In genomic region chr14:54481695-54482094, GRCh38 we compare ENCODE assay signal across 20 cellular contexts. TPM values are rescaled to one million over a fixed set of nuclear protein-coding genes. Genes with fewer than 3 reads are reported as not detected.
A peak's percentile ranks its signal among the peaks of the same experiment; 100 is the strongest.
DNase-seq lines count a peak whose midpoint lies in the region; ATAC-seq and TF ChIP-seq lines count a peak whose summit lies in the region.
"Had no signal": no experiment of that assay in that cellular context is flagged by ENCODE, and none has a peak within 500 bp of the region (broad histone marks: within the 10 kb centered on the region; RNA-seq: fewer than 3 reads in every experiment).

No MANE protein-coding gene starts in this region.

- H2AFZ ChIP-seq in GM23248 (no peak overlapping the region), Loucy (ENCODE audit: low read length) (no peak overlapping the region), osteoblast (ENCODE audit: low read length) (no peak overlapping the region), GM23338 (no peak overlapping the region)

- peaks cover 53% of the 10 kb centered on the region for H3K36me3 ChIP-seq in GM23248 (ENCODE audit: low read depth)
- peaks cover 40% of the 10 kb centered on the region; the same call in 1 of the 2 replicates for H3K36me3 ChIP-seq in Loucy (ENCODE audit: insufficient read depth, low read length)
- H3K36me3 ChIP-seq in osteoblast (ENCODE audit: insufficient read depth, low read length): peaks cover 33% of the 10 kb centered on the region
- H3K36me3 ChIP-seq in GM23338 (ENCODE audit: insufficient read depth): peaks cover 13% of the 10 kb centered on the region
- H3K36me3 ChIP-seq in lower lobe of right lung: peaks cover 33% of the 10 kb centered on the region

- TF ChIP-seq CTCF in Loucy (conservative IDR thresholded peaks at IDR 0.05; ENCODE audit: low read length): no peak
- TF ChIP-seq CTCF in epithelial cell of esophagus (IDR thresholded peaks at IDR 0.05; ENCODE audit: insufficient read depth, low read depth, low read length, missing control alignments): no peak
- no peak for TF ChIP-seq CTCF in osteoblast (IDR thresholded peaks at IDR 0.05; ENCODE audit: extremely low read depth, low read depth, low read length)
- no peak for TF ChIP-seq CTCF in dorsolateral prefrontal cortex (IDR thresholded peaks at IDR 0.05 in 54 of 56, conservative IDR thresholded peaks at IDR 0.05 in 2 of 56; ENCODE audit: low read depth in 1 of 56, partially characterized antibody in 56 of 56)
- TF ChIP-seq CTCF in GM23338 (conservative IDR thresholded peaks at IDR 0.05; ENCODE audit: low read depth in 2 of 2): no peak
- no peak for TF ChIP-seq CTCF in lower lobe of right lung (IDR thresholded peaks at IDR 0.05)

- intact Hi-C loops in dorsolateral prefrontal cortex (cut with DNase I) (no loop called here), lower lobe of right lung (cut with DNase I) (no loop called here)

- H3K9me3 ChIP-seq in GM23248 (ENCODE audit: low read depth) (no peaks in the 10 kb centered on the region), Loucy (ENCODE audit: insufficient read depth, low read depth, low read length) (no peaks in the 10 kb centered on the region), osteoblast (ENCODE audit: low read depth, low read length) (no peaks in the 10 kb centered on the region), lower lobe of right lung (no peaks in the 10 kb centered on the region)
- H3K9me3 ChIP-seq: SJCRH30 had no signal

- H3K4me2 ChIP-seq in GM23248 (ENCODE audit: unreplicated experiment): peak overlapping the region; percentile 2
- peak overlapping the region; percentile 93 for H3K4me2 ChIP-seq in Loucy (ENCODE audit: low read depth, low read length, poor library complexity, severe bottlenecking)
- H3K4me2 ChIP-seq in osteoblast (ENCODE audit: insufficient read depth, low read length): no peak overlapping the region
- H3K4me2 ChIP-seq in GM23338: no peak overlapping the region

- WGBS in GM23248 (ENCODE audit: low coverage in 1 of 2, low lambda C conversion rate in 2 of 2, missing lambda C conversion rate in 2 of 2), 2 experiments: 96 to 98% methylated on average over 2 of the region's 2 CpGs

- H3K4me3 ChIP-seq in GM23248 (no peak overlapping the region), Loucy (ENCODE audit: low read length, poor library complexity, severe bottlenecking) (no peak overlapping the region), epithelial cell of esophagus (ENCODE audit: low read length) (no peak overlapping the region), osteoblast (ENCODE audit: insufficient read depth, low read length) (no peak overlapping the region), dorsolateral prefrontal cortex (no peak overlapping the region), GM23338 (no peak overlapping the region), lower lobe of right lung (no peak overlapping the region)
- H3K4me3 ChIP-seq: SJCRH30 had no signal

- no peak overlapping the region for H3K4me3 Mint-ChIP-seq in GM23338
- H3K4me3 Mint-ChIP-seq: CD4-positive, CD25-positive, alpha-beta regulatory T cell; HFFc6 had no signal

- H3K9me2 ChIP-seq in GM23248 (ENCODE audit: insufficient read depth) (no peaks in the 10 kb centered on the region), Loucy (replicated peaks; ENCODE audit: low read depth, low read length) (no peaks in the 10 kb centered on the region), GM23338 (ENCODE audit: insufficient read depth) (no peaks in the 10 kb centered on the region)

- peaks cover 13% of the 10 kb centered on the region; the same call in 1 of the 2 replicates for H3F3A ChIP-seq in GM23248 (ENCODE audit: insufficient read depth)
- no peaks in the 10 kb centered on the region for H3F3A ChIP-seq in Loucy (ENCODE audit: low read depth)
- no peaks in the 10 kb centered on the region for H3F3A ChIP-seq in GM23338 (replicated peaks; ENCODE audit: low read depth)

- H3K27me3 ChIP-seq in GM23248 (replicated peaks; ENCODE audit: insufficient read depth): no peaks in the 10 kb centered on the region
- H3K27me3 ChIP-seq in Loucy (ENCODE audit: insufficient read depth, low read length, poor library complexity, severe bottlenecking): no peaks in the 10 kb centered on the region
- H3K27me3 ChIP-seq in osteoblast (ENCODE audit: insufficient read depth, low read length): no peaks in the 10 kb centered on the region
- H3K27me3 ChIP-seq in dorsolateral prefrontal cortex: no peaks in the 10 kb centered on the region
- H3K27me3 ChIP-seq in GM23338 (ENCODE audit: insufficient read depth): no peaks in the 10 kb centered on the region
- no peaks in the 10 kb centered on the region for H3K27me3 ChIP-seq in lower lobe of right lung (ENCODE audit: low read depth)
- H3K27me3 ChIP-seq: SJCRH30 had no signal

- 0 out of 2 replicates have a peak, but pooled peaks cover 9% of the 10 kb centered on the region for H4K20me1 ChIP-seq in GM23248 (ENCODE audit: insufficient read depth)
- peaks cover 43% of the 10 kb centered on the region for H4K20me1 ChIP-seq in Loucy (ENCODE audit: insufficient read depth, low read length, poor library complexity, severe bottlenecking)
- peaks cover 8% of the 10 kb centered on the region for H4K20me1 ChIP-seq in osteoblast (ENCODE audit: insufficient read depth, low read length)
- H4K20me1 ChIP-seq in GM23338 (replicated peaks; ENCODE audit: insufficient read depth): peaks cover 11% of the 10 kb centered on the region

- peaks cover 26% of the 10 kb centered on the region for H3K4me1 ChIP-seq in GM23248 (ENCODE audit: insufficient read depth)
- peaks cover 44% of the 10 kb centered on the region for H3K4me1 ChIP-seq in Loucy (ENCODE audit: insufficient read depth, low read length, poor library complexity, severe bottlenecking)
- peaks cover 32% of the 10 kb centered on the region for H3K4me1 ChIP-seq in osteoblast (ENCODE audit: insufficient read depth, low read length)
- H3K4me1 ChIP-seq in GM23338 (ENCODE audit: insufficient read depth): peaks cover 5% of the 10 kb centered on the region; the same call in 1 of the 2 replicates
- H3K4me1 ChIP-seq in lower lobe of right lung: peaks cover 25% of the 10 kb centered on the region
- H3K4me1 ChIP-seq: SJCRH30 had no signal

- H3K27me3 Mint-ChIP-seq in GM23338 (ENCODE audit: insufficient read depth, low read depth, poor library complexity): peaks cover 6% of the 10 kb centered on the region
- H3K27me3 Mint-ChIP-seq: CD4-positive, CD25-positive, alpha-beta regulatory T cell had no signal

- DNase-seq in GM23248: no peak
- peak; percentile 56 for DNase-seq in epithelial cell of esophagus (ENCODE audit: low read depth)
- no peak for DNase-seq in osteoblast (ENCODE audit: insufficient read length, low spot score, missing footprints)
- no peak for DNase-seq in dorsolateral prefrontal cortex
- no peak for DNase-seq in globus pallidus (ENCODE audit: low spot score)
- no peak for DNase-seq in GM23338 (ENCODE audit: low spot score)
- no peak for DNase-seq in lower lobe of right lung
- DNase-seq: CD4-positive, CD25-positive, alpha-beta regulatory T cell; HFFc6; KG1; MM.1S; NCI-H1092 treated with DMSO at 0.1 percent for 48 hours; NCI-H1694 treated with DMSO at 0.1 percent for 48 hours; NCI-H2107; NCI-H345; NK-92 treated with Interleukin-12 subunit alpha and Interleukin-12 subunit beta, amount 100 ng/mL, for 24 hours; OCI-M1; SJCRH30 had no signal

- peaks cover 19% of the 10 kb centered on the region; the same call in 2 of the 3 replicates for H3K36me3 Mint-ChIP-seq in GM23338 (ENCODE audit: low read depth)

- H3K27ac ChIP-seq in GM23248 (no peak overlapping the region), osteoblast (ENCODE audit: low read depth, low read length) (peak overlapping the region; percentile 39), dorsolateral prefrontal cortex (no peak overlapping the region), GM23338 (ENCODE audit: low read depth) (no peak overlapping the region), lower lobe of right lung (no peak overlapping the region)
- H3K27ac ChIP-seq: RWPE1, SJCRH30 had no signal

- H3K27ac Mint-ChIP-seq in GM23338: no peak overlapping the region

- H3K9ac ChIP-seq in GM23248: no peak overlapping the region
- H3K9ac ChIP-seq in Loucy (ENCODE audit: low read depth, low read length, poor library complexity, severe bottlenecking): no peak overlapping the region

- H3K79me2 ChIP-seq in GM23248 (ENCODE audit: insufficient read depth): peaks cover 96% of the 10 kb centered on the region
- H3K79me2 ChIP-seq in Loucy (ENCODE audit: insufficient read depth, low read length): peaks cover 48% of the 10 kb centered on the region
- peaks cover 70% of the 10 kb centered on the region for H3K79me2 ChIP-seq in osteoblast (ENCODE audit: insufficient read depth, low read length)
- H3K79me2 ChIP-seq in GM23338 (replicated peaks; ENCODE audit: insufficient read depth): peaks cover 53% of the 10 kb centered on the region

- in situ Hi-C loops in GM23248 (cut with MboI): no loop called here

- H3K4me1 Mint-ChIP-seq in GM23338: peaks cover 10% of the 10 kb centered on the region

- H3K9me3 Mint-ChIP-seq in GM23338: no peaks in the 10 kb centered on the region; the same call in 2 of the 3 replicates
- H3K9me3 Mint-ChIP-seq: CD4-positive, CD25-positive, alpha-beta regulatory T cell; HFFc6 had no signal

- no peak for ATAC-seq in GM23338
- ATAC-seq in lower lobe of right lung: no peak

RNA-seq across cellular contexts. Expression of gene GMFB, which starts 7.1 kb away (rescaled TPM):
- 110 and 286 TPM in 2 replicates for total RNA-seq in GM23248 (2014; rRNA removed; shearing (Covaris generic))
- polyA plus RNA-seq in GM23248 (2016; fragmentation: Nextera tagmentation; extraction: Ambion mirVana): 74.9 and 76.8 TPM in 2 replicates
- 77.2 and 98.8 TPM in 2 replicates for total RNA-seq in osteoblast
- 100 to 1,000 TPM in 91 of 120 experiments, 10 to 100 TPM in 29; 78.7 to 157 (median 110) TPM for total RNA-seq in dorsolateral prefrontal cortex
- 88.3 and 94.3 TPM in 2 replicates for total RNA-seq in GM23338 (2014; rRNA removed; shearing (Covaris generic))
- polyA plus RNA-seq in GM23338 (2016; fragmentation: Nextera tagmentation; extraction: Ambion mirVana): 44.4 and 56.5 TPM in 2 replicates
- total RNA-seq in lower lobe of right lung: 41.4 TPM

RNA-seq across cellular contexts. Expression of gene CGRRF1, which starts 28.0 kb away (rescaled TPM):
- total RNA-seq in GM23248 (2014; rRNA removed; shearing (Covaris generic)): 15.0 and 15.4 TPM in 2 replicates
- polyA plus RNA-seq in GM23248 (2016; fragmentation: Nextera tagmentation; extraction: Ambion mirVana) (26.6 and 27.1 TPM in 2 replicates), GM23338 (2016; fragmentation: Nextera tagmentation; extraction: Ambion mirVana) (23.0 and 28.3 TPM in 2 replicates)
- total RNA-seq in osteoblast (15.9 and 17.4 TPM in 2 replicates), dorsolateral prefrontal cortex (10 to 100 TPM; 18.9 to 43.4 (median 28.9) TPM), lower lobe of right lung (19.1 TPM)
- total RNA-seq in GM23338 (2014; rRNA removed; shearing (Covaris generic)): 18.8 and 20.7 TPM in 2 replicates

RNA-seq across cellular contexts. Expression of gene CNIH1, which starts 40.5 kb away (rescaled TPM):
- total RNA-seq in GM23248 (2014; rRNA removed; shearing (Covaris generic)): 208 and 315 TPM in 2 replicates
- polyA plus RNA-seq in GM23248 (2016; fragmentation: Nextera tagmentation; extraction: Ambion mirVana) (259 and 275 TPM in 2 replicates), GM23338 (2016; fragmentation: Nextera tagmentation; extraction: Ambion mirVana) (135 and 141 TPM in 2 replicates)
- total RNA-seq in osteoblast (153 and 220 TPM in 2 replicates), dorsolateral prefrontal cortex (100 to 1,000 TPM in 2 of 120 experiments, 10 to 100 TPM in 118; 43.6 to 104 (median 72.6) TPM), lower lobe of right lung (101 TPM)
- 172 and 197 TPM in 2 replicates for total RNA-seq in GM23338 (2014; rRNA removed; shearing (Covaris generic))

Comparison
In these comparisons a context has a peak if more than half of its experiments do, and no peak if none do; other contexts are left out.
1. H3K4me2 ChIP-seq: peak in GM23248 (single experiment) and Loucy (single experiment); none in osteoblast (single experiment) and GM23338 (single experiment).